Comparison of ENCODE assay signal across 1 cellular context in the genomic region with DNA sequence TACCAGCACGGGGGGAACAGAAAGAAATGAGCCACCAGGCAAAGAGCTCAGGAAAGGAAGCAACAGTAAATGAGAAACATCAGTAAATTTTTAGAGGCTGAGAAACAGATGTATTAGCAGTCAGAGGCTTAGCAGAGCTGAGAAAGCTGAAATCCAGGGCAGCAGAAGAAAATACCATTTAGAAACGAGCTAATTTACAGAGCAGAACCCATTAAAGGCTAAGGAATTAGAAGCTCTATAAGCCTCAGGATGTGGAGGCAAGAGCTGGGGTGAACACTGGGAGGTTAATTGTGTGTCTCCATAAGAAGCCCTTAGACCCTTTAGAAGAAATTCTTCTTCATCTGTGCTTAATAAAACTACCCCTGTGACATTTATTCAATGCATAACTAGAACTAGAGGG.
TF ChIP-seq lines count a peak whose summit lies in the region.

No MANE protein-coding gene starts in this region.

TF ChIP-seq in GM23338, 12 proteins besides CTCF, POLR2A, EP300 and RAD21:
- TF ChIP-seq POLR2AphosphoS5 (IDR thresholded peaks at IDR 0.05; ENCODE audit: low read depth), result no peak
- no peak for TF ChIP-seq NANOG (IDR thresholded peaks at IDR 0.05; ENCODE audit: borderline replicate concordance)
- TF ChIP-seq, protein P1, sequence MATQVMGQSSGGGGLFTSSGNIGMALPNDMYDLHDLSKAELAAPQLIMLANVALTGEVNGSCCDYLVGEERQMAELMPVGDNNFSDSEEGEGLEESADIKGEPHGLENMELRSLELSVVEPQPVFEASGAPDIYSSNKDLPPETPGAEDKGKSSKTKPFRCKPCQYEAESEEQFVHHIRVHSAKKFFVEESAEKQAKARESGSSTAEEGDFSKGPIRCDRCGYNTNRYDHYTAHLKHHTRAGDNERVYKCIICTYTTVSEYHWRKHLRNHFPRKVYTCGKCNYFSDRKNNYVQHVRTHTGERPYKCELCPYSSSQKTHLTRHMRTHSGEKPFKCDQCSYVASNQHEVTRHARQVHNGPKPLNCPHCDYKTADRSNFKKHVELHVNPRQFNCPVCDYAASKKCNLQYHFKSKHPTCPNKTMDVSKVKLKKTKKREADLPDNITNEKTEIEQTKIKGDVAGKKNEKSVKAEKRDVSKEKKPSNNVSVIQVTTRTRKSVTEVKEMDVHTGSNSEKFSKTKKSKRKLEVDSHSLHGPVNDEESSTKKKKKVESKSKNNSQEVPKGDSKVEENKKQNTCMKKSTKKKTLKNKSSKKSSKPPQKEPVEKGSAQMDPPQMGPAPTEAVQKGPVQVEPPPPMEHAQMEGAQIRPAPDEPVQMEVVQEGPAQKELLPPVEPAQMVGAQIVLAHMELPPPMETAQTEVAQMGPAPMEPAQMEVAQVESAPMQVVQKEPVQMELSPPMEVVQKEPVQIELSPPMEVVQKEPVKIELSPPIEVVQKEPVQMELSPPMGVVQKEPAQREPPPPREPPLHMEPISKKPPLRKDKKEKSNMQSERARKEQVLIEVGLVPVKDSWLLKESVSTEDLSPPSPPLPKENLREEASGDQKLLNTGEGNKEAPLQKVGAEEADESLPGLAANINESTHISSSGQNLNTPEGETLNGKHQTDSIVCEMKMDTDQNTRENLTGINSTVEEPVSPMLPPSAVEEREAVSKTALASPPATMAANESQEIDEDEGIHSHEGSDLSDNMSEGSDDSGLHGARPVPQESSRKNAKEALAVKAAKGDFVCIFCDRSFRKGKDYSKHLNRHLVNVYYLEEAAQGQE (IDR thresholded peaks at IDR 0.05; ENCODE audit: unreplicated experiment), result no peak
- no peak for TF ChIP-seq JUNB (IDR thresholded peaks at IDR 0.05; ENCODE audit: unreplicated experiment)
- TF ChIP-seq, protein P2, sequence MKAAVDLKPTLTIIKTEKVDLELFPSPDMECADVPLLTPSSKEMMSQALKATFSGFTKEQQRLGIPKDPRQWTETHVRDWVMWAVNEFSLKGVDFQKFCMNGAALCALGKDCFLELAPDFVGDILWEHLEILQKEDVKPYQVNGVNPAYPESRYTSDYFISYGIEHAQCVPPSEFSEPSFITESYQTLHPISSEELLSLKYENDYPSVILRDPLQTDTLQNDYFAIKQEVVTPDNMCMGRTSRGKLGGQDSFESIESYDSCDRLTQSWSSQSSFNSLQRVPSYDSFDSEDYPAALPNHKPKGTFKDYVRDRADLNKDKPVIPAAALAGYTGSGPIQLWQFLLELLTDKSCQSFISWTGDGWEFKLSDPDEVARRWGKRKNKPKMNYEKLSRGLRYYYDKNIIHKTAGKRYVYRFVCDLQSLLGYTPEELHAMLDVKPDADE (IDR thresholded peaks at IDR 0.05), result no peak
- no peak for TF ChIP-seq CREB1 (CRISPR knock-in tag; IDR thresholded peaks at IDR 0.05; ENCODE audit: low read depth)
- no peak for TF ChIP-seq EZH2 (IDR thresholded peaks at IDR 0.05; ENCODE audit: low read depth, unreplicated experiment)
- no peak for TF ChIP-seq ZNF331 (CRISPR knock-in tag; IDR thresholded peaks at IDR 0.05; ENCODE audit: low read depth)
- no peak for TF ChIP-seq ZNF114 (CRISPR knock-in tag; IDR thresholded peaks at IDR 0.05)
- TF ChIP-seq STAT1 (IDR thresholded peaks at IDR 0.05; ENCODE audit: unreplicated experiment), result no peak
- TF ChIP-seq, protein P3, sequence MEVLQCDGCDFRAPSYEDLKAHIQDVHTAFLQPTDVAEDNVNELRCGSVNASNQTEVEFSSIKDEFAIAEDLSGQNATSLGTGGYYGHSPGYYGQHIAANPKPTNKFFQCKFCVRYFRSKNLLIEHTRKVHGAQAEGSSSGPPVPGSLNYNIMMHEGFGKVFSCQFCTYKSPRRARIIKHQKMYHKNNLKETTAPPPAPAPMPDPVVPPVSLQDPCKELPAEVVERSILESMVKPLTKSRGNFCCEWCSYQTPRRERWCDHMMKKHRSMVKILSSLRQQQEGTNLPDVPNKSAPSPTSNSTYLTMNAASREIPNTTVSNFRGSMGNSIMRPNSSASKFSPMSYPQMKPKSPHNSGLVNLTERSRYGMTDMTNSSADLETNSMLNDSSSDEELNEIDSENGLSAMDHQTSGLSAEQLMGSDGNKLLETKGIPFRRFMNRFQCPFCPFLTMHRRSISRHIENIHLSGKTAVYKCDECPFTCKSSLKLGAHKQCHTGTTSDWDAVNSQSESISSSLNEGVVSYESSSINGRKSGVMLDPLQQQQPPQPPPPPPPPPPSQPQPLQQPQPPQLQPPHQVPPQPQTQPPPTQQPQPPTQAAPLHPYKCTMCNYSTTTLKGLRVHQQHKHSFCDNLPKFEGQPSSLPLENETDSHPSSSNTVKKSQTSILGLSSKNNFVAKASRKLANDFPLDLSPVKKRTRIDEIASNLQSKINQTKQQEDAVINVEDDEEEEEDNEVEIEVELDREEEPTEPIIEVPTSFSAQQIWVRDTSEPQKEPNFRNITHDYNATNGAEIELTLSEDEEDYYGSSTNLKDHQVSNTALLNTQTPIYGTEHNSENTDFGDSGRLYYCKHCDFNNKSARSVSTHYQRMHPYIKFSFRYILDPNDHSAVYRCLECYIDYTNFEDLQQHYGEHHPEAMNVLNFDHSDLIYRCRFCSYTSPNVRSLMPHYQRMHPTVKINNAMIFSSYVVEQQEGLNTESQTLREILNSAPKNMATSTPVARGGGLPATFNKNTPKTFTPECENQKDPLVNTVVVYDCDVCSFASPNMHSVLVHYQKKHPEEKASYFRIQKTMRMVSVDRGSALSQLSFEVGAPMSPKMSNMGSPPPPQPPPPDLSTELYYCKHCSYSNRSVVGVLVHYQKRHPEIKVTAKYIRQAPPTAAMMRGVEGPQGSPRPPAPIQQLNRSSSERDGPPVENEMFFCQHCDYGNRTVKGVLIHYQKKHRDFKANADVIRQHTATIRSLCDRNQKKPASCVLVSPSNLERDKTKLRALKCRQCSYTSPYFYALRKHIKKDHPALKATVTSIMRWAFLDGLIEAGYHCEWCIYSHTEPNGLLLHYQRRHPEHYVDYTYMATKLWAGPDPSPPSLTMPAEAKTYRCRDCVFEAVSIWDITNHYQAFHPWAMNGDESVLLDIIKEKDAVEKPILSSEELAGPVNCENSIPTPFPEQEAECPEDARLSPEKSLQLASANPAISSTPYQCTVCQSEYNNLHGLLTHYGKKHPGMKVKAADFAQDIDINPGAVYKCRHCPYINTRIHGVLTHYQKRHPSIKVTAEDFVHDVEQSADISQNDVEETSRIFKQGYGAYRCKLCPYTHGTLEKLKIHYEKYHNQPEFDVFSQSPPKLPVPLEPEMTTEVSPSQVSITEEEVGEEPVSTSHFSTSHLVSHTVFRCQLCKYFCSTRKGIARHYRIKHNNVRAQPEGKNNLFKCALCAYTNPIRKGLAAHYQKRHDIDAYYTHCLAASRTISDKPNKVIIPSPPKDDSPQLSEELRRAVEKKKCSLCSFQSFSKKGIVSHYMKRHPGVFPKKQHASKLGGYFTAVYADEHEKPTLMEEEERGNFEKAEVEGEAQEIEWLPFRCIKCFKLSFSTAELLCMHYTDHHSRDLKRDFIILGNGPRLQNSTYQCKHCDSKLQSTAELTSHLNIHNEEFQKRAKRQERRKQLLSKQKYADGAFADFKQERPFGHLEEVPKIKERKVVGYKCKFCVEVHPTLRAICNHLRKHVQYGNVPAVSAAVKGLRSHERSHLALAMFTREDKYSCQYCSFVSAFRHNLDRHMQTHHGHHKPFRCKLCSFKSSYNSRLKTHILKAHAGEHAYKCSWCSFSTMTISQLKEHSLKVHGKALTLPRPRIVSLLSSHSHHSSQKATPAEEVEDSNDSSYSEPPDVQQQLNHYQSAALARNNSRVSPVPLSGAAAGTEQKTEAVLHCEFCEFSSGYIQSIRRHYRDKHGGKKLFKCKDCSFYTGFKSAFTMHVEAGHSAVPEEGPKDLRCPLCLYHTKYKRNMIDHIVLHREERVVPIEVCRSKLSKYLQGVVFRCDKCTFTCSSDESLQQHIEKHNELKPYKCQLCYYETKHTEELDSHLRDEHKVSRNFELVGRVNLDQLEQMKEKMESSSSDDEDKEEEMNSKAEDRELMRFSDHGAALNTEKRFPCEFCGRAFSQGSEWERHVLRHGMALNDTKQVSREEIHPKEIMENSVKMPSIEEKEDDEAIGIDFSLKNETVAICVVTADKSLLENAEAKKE (CRISPR knock-in tag; IDR thresholded peaks at IDR 0.05), result no peak
- TF ChIP-seq EZH2phosphoT487 (IDR thresholded peaks at IDR 0.05; ENCODE audit: unreplicated experiment), result no peak
TF ChIP-seq in GM23338: peak in this region for 0.
